Comparison of ENCODE assay signal across 8 cellular contexts in the genomic region with DNA sequence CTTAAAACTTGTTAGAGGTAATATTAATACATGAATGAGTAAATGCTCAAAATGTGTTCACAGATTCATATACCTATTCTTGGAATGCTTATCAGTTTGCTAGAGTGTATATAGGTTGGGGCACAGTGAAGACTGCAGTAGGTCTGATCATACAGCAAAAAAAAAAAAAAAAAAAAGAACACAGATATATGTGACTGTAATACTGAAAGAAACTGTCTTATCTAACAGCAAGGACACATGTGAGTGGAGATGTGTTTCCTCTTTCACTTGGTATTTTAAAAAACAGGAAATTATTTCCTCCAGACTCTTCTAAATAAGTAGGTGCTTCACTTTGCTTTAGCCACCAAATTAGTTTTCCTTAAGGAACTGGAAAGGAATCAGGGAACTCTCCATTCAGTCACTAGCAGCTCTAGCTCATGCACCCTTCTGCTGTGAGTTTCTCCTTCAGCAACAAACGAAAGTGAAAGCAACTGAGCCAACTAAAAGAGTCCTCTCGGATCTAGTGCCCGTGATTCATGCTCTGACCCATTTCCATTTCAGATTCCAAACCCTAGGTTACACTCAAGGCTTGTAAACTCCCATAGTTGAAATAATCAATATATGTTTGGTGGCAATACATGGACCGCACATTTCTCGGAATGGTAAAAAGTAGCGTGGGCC.
A peak's percentile ranks its signal among the peaks of the same experiment; 100 is the strongest.
DNase-seq lines count a peak whose midpoint lies in the region; ATAC-seq and TF ChIP-seq lines count a peak whose summit lies in the region.

No MANE protein-coding gene starts in this region.

- no peak for TF ChIP-seq CTCF in lower lobe of right lung (IDR thresholded peaks at IDR 0.05)

- intact Hi-C loops in lower lobe of right lung (cut with DNase I): no loop called here

- ATAC-seq in HG02763 (IDR thresholded peaks at IDR 0.05; ENCODE audit: unreplicated experiment) (peak; percentile 83), lower lobe of right lung (peak; percentile 67 to 88)

- no peaks in the 10 kb centered on the region for H3K36me3 ChIP-seq in lower lobe of right lung

- no peaks in the 10 kb centered on the region for H3K27me3 ChIP-seq in lower lobe of right lung (ENCODE audit: low read depth)

- H3K4me1 ChIP-seq in lower lobe of right lung: no peaks in the 10 kb centered on the region

- H3K4me3 ChIP-seq in lower lobe of right lung: peak overlapping the region; percentile 29

- H3K9me3 ChIP-seq in lower lobe of right lung: no peaks in the 10 kb centered on the region

- no peak overlapping the region for H3K27ac ChIP-seq in lower lobe of right lung

- peak; percentile 1 for DNase-seq in activated T-cell treated with anti-CD3 and anti-CD28 coated beads for 24 hours (ENCODE audit: low read depth)
- no peak for DNase-seq in activated T-cell treated with anti-CD3 and anti-CD28 coated beads, Interleukin-2, amount 50 U/mL, for 48 hours
- peak; percentile 4 for DNase-seq in NCI-H2196 treated with DMSO at 0.1 percent for 48 hours (lab: John Stamatoyannopoulos, UW; ENCODE audit: unreplicated experiment)
- DNase-seq in amniotic epithelial cell (ENCODE audit: low read depth): peak; percentile 72
- no peak for DNase-seq in lower lobe of right lung
- no peak for DNase-seq in NCI-H82 treated with DMSO at 0.1 percent for 48 hours (lab: John Stamatoyannopoulos, UW; ENCODE audit: unreplicated experiment)
- no peak for DNase-seq in KG1 (lab: John Stamatoyannopoulos, UW)

Comparison
In these comparisons a context has a peak if more than half of its experiments do, and no peak if none do; other contexts are left out.
1. DNase-seq: peak in activated T-cell treated with anti-CD3 and anti-CD28 coated beads for 24 hours (single experiment), NCI-H2196 treated with DMSO at 0.1 percent for 48 hours (single experiment) and amniotic epithelial cell (single experiment); none in activated T-cell treated with anti-CD3 and anti-CD28 coated beads, Interleukin-2, amount 50 U/mL, for 48 hours (0 of 2), lower lobe of right lung (single experiment), NCI-H82 treated with DMSO at 0.1 percent for 48 hours (single experiment) and KG1 (single experiment).